Comparison of ENCODE assay signal across 9 cellular contexts in genomic region chr1:23100074-23100748, GRCh38.
A peak's percentile ranks its signal among the peaks of the same experiment; 100 is the strongest.
DNase-seq lines count a peak whose midpoint lies in the region; ATAC-seq and TF ChIP-seq lines count a peak whose summit lies in the region.
"Had no signal": no experiment of that assay in that cellular context is flagged by ENCODE, and none has a peak within 500 bp of the region (broad histone marks: within the 10 kb centered on the region; RNA-seq: fewer than 3 reads in every experiment).

No MANE protein-coding gene starts in this region.

- CTCF ChIA-PET in Panc1 (lab: Charles Lee) = interaction anchor here (0.8 to 3.9 kb wide), 2 partner anchors 83 to 954 kb away, joined by 3 to 49 read pairs; no protein-coding TSS in a partner anchor

- no peak overlapping the region for H3K4me3 ChIP-seq in Panc1 (ENCODE audit: low read depth in 2 of 2, low read length in 2 of 2)
- H3K4me3 ChIP-seq in thyroid gland (replicated peaks in 1 of 3) = no peak overlapping the region
- H3K4me3 ChIP-seq in BE2C (ENCODE audit: low read depth, low read length) = no peak overlapping the region

- no TSS peak for BruUV-seq in Panc1 (replicated peaks; lab: Mats Ljungman, UMichigan)

- DNase-seq in GOT3 (lab: John Stamatoyannopoulos, UW) (peak; percentile 34), Panc1 (ENCODE audit: low read depth, low spot score) (peak; percentile 68), astrocyte of the hippocampus (ENCODE audit: low read depth, low spot score) (peak; percentile 88), islet precursor cell (peak; percentile 91), thyroid gland (no peak), COLO668 (lab: John Stamatoyannopoulos, UW; ENCODE audit: unreplicated experiment) (no peak), BE2C (no peak)

- no peak for TF ChIP-seq POLR2A in thyroid gland (IDR thresholded peaks at IDR 0.05)

- POLR2A ChIA-PET in Panc1 (lab: Charles Lee) = interaction anchor here (0.6 kb wide), 1 partner anchor 1785 kb away, joined by 8 read pairs; no protein-coding TSS in a partner anchor

- H3K27ac ChIP-seq in Panc1 (ENCODE audit: low read length) (peak overlapping the region; percentile 64; the same call in 1 of the 2 replicates), thyroid gland (peak overlapping the region in 2 of 3 donors; percentile 2 to 31)
- H3K27ac ChIP-seq: parathyroid adenoma had no signal

- ATAC-seq in Panc1 (peak; percentile 50; the same call in 1 of the 2 replicates), HG02938 (IDR thresholded peaks at IDR 0.05; ENCODE audit: unreplicated experiment) (no peak)

- TF ChIP-seq CTCF in Panc1 (IDR thresholded peaks at IDR 0.05) (no peak), thyroid gland (IDR thresholded peaks at IDR 0.05) (no peak), BE2C (IDR thresholded peaks at IDR 0.05; ENCODE audit: low read depth, low read length) (no peak)

- H3K27me3 ChIP-seq in Panc1 (ENCODE audit: control insufficient read depth, insufficient read depth, low read length) = no peaks in the 10 kb centered on the region
- H3K27me3 ChIP-seq in thyroid gland = no peaks in the 10 kb centered on the region
- no peaks in the 10 kb centered on the region for H3K27me3 ChIP-seq in BE2C

- H3K36me3 ChIP-seq in Panc1 (ENCODE audit: control insufficient read depth, insufficient read depth, low read length) (no peaks in the 10 kb centered on the region; the same call in 1 of the 2 replicates), thyroid gland (no peaks in the 10 kb centered on the region), BE2C (no peaks in the 10 kb centered on the region)

- intact Hi-C loops in Panc1 (cut with micrococcal nuclease; ENCODE audit: unreplicated experiment) = no loop called here
- intact Hi-C loops in thyroid gland (cut with DNase I) = no loop called here

- 68% methylated on average over 3 of the region's 3 CpGs for WGBS in thyroid gland, 2 donors

- H3K9me3 ChIP-seq in Panc1 (ENCODE audit: control insufficient read depth, insufficient read depth, low read depth, low read length) (no peaks in the 10 kb centered on the region), thyroid gland (no peaks in the 10 kb centered on the region), BE2C (no peaks in the 10 kb centered on the region)

- peaks cover 46% of the 10 kb centered on the region for H3K4me1 ChIP-seq in Panc1 (ENCODE audit: control insufficient read depth, insufficient read depth, low read length)
- H3K4me1 ChIP-seq in thyroid gland = peaks cover 8 to 44% of the 10 kb centered on the region in 2 donors
- no peaks in the 10 kb centered on the region for H3K4me1 ChIP-seq in BE2C
- H3K4me1 ChIP-seq: parathyroid adenoma had no signal

- in situ Hi-C loops in Panc1 (cut with HindIII; ENCODE audit: low pct_unique_long_range_greater_than_20kb, low sequenced_read_pairs) = no loop called here

Comparison
In these comparisons a context has a peak if more than half of its experiments do, and no peak if none do; other contexts are left out.
1. DNase-seq: peak in GOT3 (single experiment), Panc1 (single experiment), astrocyte of the hippocampus (single experiment) and islet precursor cell (single experiment); none in thyroid gland (0 of 2), COLO668 (single experiment) and BE2C (single experiment).